17 cellular contexts compared by ENCODE assay signal in genomic region chr12:75337905-75338304, GRCh38. TPM values are rescaled to one million over a fixed set of nuclear protein-coding genes. Genes with fewer than 3 reads are reported as not detected.
DNase-seq lines count a peak whose midpoint lies in the region; ATAC-seq and TF ChIP-seq lines count a peak whose summit lies in the region.
"Had no signal": no experiment of that assay in that cellular context is flagged by ENCODE, and none has a peak within 500 bp of the region (broad histone marks: within the 10 kb centered on the region; RNA-seq: fewer than 3 reads in every experiment).

No MANE protein-coding gene starts in this region.

- no peak overlapping the region for H3K27ac ChIP-seq in gastrocnemius medialis
- H3K27ac ChIP-seq: body of pancreas, SK-N-MC, transverse colon had no signal

- no peaks in the 10 kb centered on the region for H3K27me3 ChIP-seq in gastrocnemius medialis
- H3K27me3 ChIP-seq: body of pancreas, transverse colon had no signal

- no peak overlapping the region for H3K4me3 Mint-ChIP-seq in activated naive CD8-positive, alpha-beta T cell treated with anti-CD3 and anti-CD28 coated beads, Interleukin-2, amount 50 U/mL, for 24 hours
- H3K4me3 Mint-ChIP-seq: activated CD8-positive, alpha-beta T cell treated with anti-CD3 and anti-CD28 coated beads for 36 hours; natural killer cell treated with Interleukin-12 subunit alpha and Interleukin-12 subunit beta and Interleukin-15 and Interleukin-18, amount 100 ng/mL, for 72 hours had no signal

- H3K4me3 ChIP-seq in foreskin fibroblast (ENCODE audit: low read depth in 1 of 2, low read length in 2 of 2) (no peak overlapping the region), gastrocnemius medialis (no peak overlapping the region)
- H3K4me3 ChIP-seq: body of pancreas, lung, SK-N-MC, transverse colon had no signal

- H3K9me3 Mint-ChIP-seq in activated naive CD8-positive, alpha-beta T cell treated with anti-CD3 and anti-CD28 coated beads, Interleukin-2, amount 50 U/mL, for 24 hours, result no peaks in the 10 kb centered on the region
- H3K9me3 Mint-ChIP-seq: activated CD8-positive, alpha-beta T cell treated with anti-CD3 and anti-CD28 coated beads for 36 hours; natural killer cell treated with Interleukin-12 subunit alpha and Interleukin-12 subunit beta and Interleukin-15 and Interleukin-18, amount 100 ng/mL, for 72 hours had no signal

- no peaks in the 10 kb centered on the region for H3K9me3 ChIP-seq in gastrocnemius medialis
- H3K9me3 ChIP-seq: body of pancreas, transverse colon had no signal

- intact Hi-C loops in gastrocnemius medialis (cut with DNase I; ENCODE audit: low total_unique reads), result no loop called here

- in situ Hi-C loops in gastrocnemius medialis (cut with MboI; ENCODE audit: low sequenced_read_pairs in 4 of 4), result loop anchor here in 3 of 4 donors (10.0 kb wide), 2 partner anchors 47 to 167 kb away; no protein-coding TSS in a partner anchor

- H3K4me1 Mint-ChIP-seq in activated naive CD8-positive, alpha-beta T cell treated with anti-CD3 and anti-CD28 coated beads, Interleukin-2, amount 50 U/mL, for 24 hours, result peaks cover 13% of the 10 kb centered on the region

- no peak for TF ChIP-seq POLR2A in gastrocnemius medialis (IDR thresholded peaks at IDR 0.05)

- peaks cover 2 to 3% of the 10 kb centered on the region in 2 donors for H3K4me1 ChIP-seq in gastrocnemius medialis
- H3K4me1 ChIP-seq: transverse colon had no signal

- DNase-seq in GM20000 (ENCODE audit: low spot score), result peak; percentile 23
- no peak for DNase-seq in activated naive CD8-positive, alpha-beta T cell treated with anti-CD3 and anti-CD28 coated beads, Interleukin-2, amount 50 U/mL, for 24 hours
- no peak for DNase-seq in foreskin fibroblast
- DNase-seq in gastrocnemius medialis, result no peak
- no peak for DNase-seq in NCI-H2196 (lab: John Stamatoyannopoulos, UW; ENCODE audit: unreplicated experiment)
- DNase-seq: activated CD8-positive, alpha-beta T cell treated with anti-CD3 and anti-CD28 coated beads for 36 hours; body of pancreas; Calu3; retina; transverse colon had no signal

- TF ChIP-seq CTCF in GM20000 (IDR thresholded peaks at IDR 0.05; ENCODE audit: extremely low read depth, missing control alignments), result no peak
- no peak for TF ChIP-seq CTCF in foreskin fibroblast (IDR thresholded peaks at IDR 0.05; ENCODE audit: low read depth, low read length)
- TF ChIP-seq CTCF in gastrocnemius medialis (IDR thresholded peaks at IDR 0.05 in 4 of 5, conservative IDR thresholded peaks at IDR 0.05 in 1 of 5), result no peak

- H3K27ac Mint-ChIP-seq in activated naive CD8-positive, alpha-beta T cell treated with anti-CD3 and anti-CD28 coated beads, Interleukin-2, amount 50 U/mL, for 24 hours, result no peak overlapping the region
- H3K27ac Mint-ChIP-seq: activated CD8-positive, alpha-beta T cell treated with anti-CD3 and anti-CD28 coated beads for 36 hours; natural killer cell treated with Interleukin-12 subunit alpha and Interleukin-12 subunit beta and Interleukin-15 and Interleukin-18, amount 100 ng/mL, for 72 hours had no signal

- H3K36me3 Mint-ChIP-seq in activated naive CD8-positive, alpha-beta T cell treated with anti-CD3 and anti-CD28 coated beads, Interleukin-2, amount 50 U/mL, for 24 hours (ENCODE audit: low read depth), result no peaks in the 10 kb centered on the region
- H3K36me3 Mint-ChIP-seq: natural killer cell treated with Interleukin-12 subunit alpha and Interleukin-12 subunit beta and Interleukin-15 and Interleukin-18, amount 100 ng/mL, for 72 hours had no signal

- H3K27me3 Mint-ChIP-seq in activated naive CD8-positive, alpha-beta T cell treated with anti-CD3 and anti-CD28 coated beads, Interleukin-2, amount 50 U/mL, for 24 hours, result peaks cover 17% of the 10 kb centered on the region

- H3K36me3 ChIP-seq in gastrocnemius medialis, result no peaks in the 10 kb centered on the region
- H3K36me3 ChIP-seq: transverse colon had no signal

- ATAC-seq in GM18511 (IDR thresholded peaks at IDR 0.05; ENCODE audit: unreplicated experiment) (peak; percentile 56), HG02852 (IDR thresholded peaks at IDR 0.05; ENCODE audit: unreplicated experiment) (peak; percentile 50), HG03565 (IDR thresholded peaks at IDR 0.05; ENCODE audit: unreplicated experiment) (peak; percentile 60), gastrocnemius medialis (no peak)
- no peak for ATAC-seq in activated naive CD8-positive, alpha-beta T cell treated with anti-CD3 and anti-CD28 coated beads, Interleukin-2, amount 50 U/mL, for 24 hours
- ATAC-seq: activated CD8-positive, alpha-beta T cell treated with anti-CD3 and anti-CD28 coated beads for 36 hours; body of pancreas; HepG2; natural killer cell treated with Interleukin-12 subunit alpha and Interleukin-12 subunit beta and Interleukin-15 and Interleukin-18, amount 100 ng/mL, for 72 hours had no signal

RNA-seq across cellular contexts. Expression of gene GLIPR1L1, which starts 3.4 kb away (rescaled TPM):
- total RNA-seq in gastrocnemius medialis, result not detected
- total RNA-seq: activated CD8-positive, alpha-beta T cell treated with anti-CD3 and anti-CD28 coated beads for 36 hours; body of pancreas; Calu3; HepG2; lung; natural killer cell treated with Interleukin-12 subunit alpha and Interleukin-12 subunit beta and Interleukin-15 and Interleukin-18, amount 100 ng/mL, for 72 hours; transverse colon had no signal

RNA-seq across cellular contexts. Expression of gene CAPS2, which starts 7.8 kb away (rescaled TPM):
- 10 to 100 TPM in 2 of 4 donors, 1 to 10 TPM in 2; 3.0 to 21.7 (median 13.6) TPM for total RNA-seq in gastrocnemius medialis
- total RNA-seq: HepG2 had no signal

RNA-seq across cellular contexts. Expression of gene GLIPR1L2, which starts 53.0 kb away (rescaled TPM):
- 1 to 10 TPM in 1 of 4 donors, under 1 TPM in 2, not detected in 1; 0.33 to 1.0 (median 0.49) TPM for total RNA-seq in gastrocnemius medialis
- total RNA-seq: HepG2 had no signal

Comparison
In these comparisons a context has a peak if more than half of its experiments do, and no peak if none do; other contexts are left out.
1. ATAC-seq: peak in GM18511 (single experiment), HG02852 (single experiment) and HG03565 (single experiment); none in activated naive CD8-positive, alpha-beta T cell treated with anti-CD3 and anti-CD28 coated beads, Interleukin-2, amount 50 U/mL, for 24 hours (single experiment) and gastrocnemius medialis (0 of 2).